25 cellular contexts compared by ENCODE assay signal in the genomic region with DNA sequence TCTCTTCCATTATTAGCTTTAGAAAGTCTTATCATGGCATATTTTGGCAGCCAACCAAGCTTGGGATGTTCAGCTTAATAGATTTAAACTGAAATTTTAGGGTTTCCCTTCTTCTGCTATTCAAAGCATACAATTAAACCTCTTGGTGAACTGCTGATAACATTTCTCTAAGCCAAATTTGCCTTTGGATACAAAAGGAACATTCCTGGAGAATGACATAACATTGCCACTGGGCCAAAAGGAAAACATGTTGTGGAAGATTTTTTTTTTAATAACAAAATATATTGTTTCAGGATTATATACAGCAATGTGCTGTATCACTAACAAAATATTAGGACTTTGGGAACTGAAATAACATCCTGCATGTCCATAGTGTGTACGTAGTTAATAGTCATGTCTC.
A peak's percentile ranks its signal among the peaks of the same experiment; 100 is the strongest.
DNase-seq lines count a peak whose midpoint lies in the region; ATAC-seq, FAIRE-seq and TF ChIP-seq lines count a peak whose summit lies in the region.
"Had no signal": no experiment of that assay in that cellular context is flagged by ENCODE, and none has a peak within 500 bp of the region (broad histone marks: within the 10 kb centered on the region; RNA-seq: fewer than 3 reads in every experiment).

No MANE protein-coding gene starts in this region.

- no peaks in the 10 kb centered on the region for H3K4me1 ChIP-seq in Peyer's patch
- H3K4me1 ChIP-seq: uterus had no signal

- H3K4me3 ChIP-seq in bronchial epithelial cell (ENCODE audit: low read depth, low read length) (no peak overlapping the region), Peyer's patch (no peak overlapping the region)
- H3K4me3 ChIP-seq: uterus had no signal

- TF ChIP-seq CTCF in bronchial epithelial cell (IDR thresholded peaks at IDR 0.05; ENCODE audit: insufficient read depth, low read length, severe bottlenecking) (no peak), Peyer's patch (IDR thresholded peaks at IDR 0.05) (no peak)

- H3K27ac ChIP-seq in Peyer's patch = no peak overlapping the region
- H3K27ac ChIP-seq: uterus had no signal

- no peak for FAIRE-seq in bronchial epithelial cell (lab: Jason Lieb, UNC)
- FAIRE-seq: GM12891 had no signal

- peak; percentile 2 for DNase-seq in HCEC 1CT
- DNase-seq in bronchial epithelial cell (ENCODE audit: low read depth) = peak; percentile 7
- peak; percentile 73 for DNase-seq in glomerular endothelial cell (ENCODE audit: extremely low read depth, low read depth, low spot score)
- peak; percentile 38 for DNase-seq in stromal cell of bone marrow (ENCODE audit: low read depth)
- no peak for DNase-seq in Peyer's patch
- no peak for DNase-seq in GM19240 (ENCODE audit: insufficient read length, low spot score)
- DNase-seq: activated CD4-positive, CD25-positive, alpha-beta regulatory T cell; activated CD8-positive, alpha-beta T cell treated with anti-CD3 and anti-CD28 coated beads for 36 hours; activated effector memory CD4-positive, alpha-beta T cell treated with anti-CD3 and anti-CD28 coated beads, Interleukin-2, amount 50 U/mL, for 16 hours; activated naive CD8-positive, alpha-beta T cell treated with anti-CD3 and anti-CD28 coated beads, Interleukin-2, amount 50 U/mL, for 24 hours; activated T-cell treated with anti-CD3 and anti-CD28 coated beads for 4 hours; AML-193; CD8-positive, alpha-beta T cell; central memory CD4-positive, alpha-beta T cell; DMS153; erythroblast; KBM-7; left cardiac atrium; naive thymus-derived CD4-positive, alpha-beta T cell; NCI-H187; NCI-H748 treated with DMSO at 0.1 percent for 48 hours; right cardiac atrium; uterus had no signal

- H3K27me3 ChIP-seq in bronchial epithelial cell (ENCODE audit: control insufficient read depth, insufficient read depth, low read length) (no peaks in the 10 kb centered on the region), Peyer's patch (no peaks in the 10 kb centered on the region)
- H3K27me3 ChIP-seq: uterus had no signal

- TF ChIP-seq POLR2A in Peyer's patch (IDR thresholded peaks at IDR 0.05) = no peak

- H3K9me3 ChIP-seq in Peyer's patch = no peaks in the 10 kb centered on the region
- H3K9me3 ChIP-seq: uterus had no signal

- ATAC-seq in GM21737 (IDR thresholded peaks at IDR 0.05; ENCODE audit: unreplicated experiment) = no peak
- ATAC-seq: activated CD8-positive, alpha-beta T cell treated with anti-CD3 and anti-CD28 coated beads for 36 hours; activated naive CD8-positive, alpha-beta T cell treated with anti-CD3 and anti-CD28 coated beads, Interleukin-2, amount 50 U/mL, for 24 hours; CD8-positive, alpha-beta T cell; left cardiac atrium; naive thymus-derived CD4-positive, alpha-beta T cell; right cardiac atrium had no signal

- no peaks in the 10 kb centered on the region for H3K36me3 ChIP-seq in bronchial epithelial cell (ENCODE audit: control insufficient read depth, insufficient read depth, low read length)
- no peaks in the 10 kb centered on the region for H3K36me3 ChIP-seq in Peyer's patch
- H3K36me3 ChIP-seq: uterus had no signal

Comparison
In these comparisons a context has a peak if more than half of its experiments do, and no peak if none do; other contexts are left out.
1. DNase-seq: peak in HCEC 1CT (single experiment), bronchial epithelial cell (single experiment), glomerular endothelial cell (single experiment) and stromal cell of bone marrow (single experiment); none in Peyer's patch (0 of 3) and GM19240 (single experiment).